In the genomic region with DNA sequence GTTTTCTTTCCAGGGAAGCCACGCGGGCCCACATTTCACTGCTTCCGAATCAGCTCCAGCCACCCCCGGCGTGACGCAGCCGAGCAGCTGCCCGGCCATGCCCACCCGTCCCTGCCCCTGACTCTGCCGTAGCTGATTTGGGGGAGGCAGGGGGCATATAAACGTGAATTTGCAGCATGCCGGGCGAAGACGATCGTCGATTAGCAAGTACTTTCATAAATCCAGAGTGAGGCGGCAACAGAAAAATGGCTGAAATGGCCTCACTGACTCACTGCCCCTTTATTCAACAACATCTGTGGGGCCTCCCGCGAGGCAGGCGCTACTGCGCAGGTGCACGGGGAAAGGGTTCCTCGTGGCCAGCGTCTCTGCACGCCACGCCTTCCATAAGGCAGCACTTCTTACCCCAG, we compare ENCODE assay signal across 23 cellular contexts.
DNase-seq lines count a peak whose midpoint lies in the region; ATAC-seq and TF ChIP-seq lines count a peak whose summit lies in the region.
"Had no signal": no experiment of that assay in that cellular context is flagged by ENCODE, and none has a peak within 500 bp of the region (broad histone marks: within the 10 kb centered on the region; RNA-seq: fewer than 3 reads in every experiment).

No MANE protein-coding gene starts in this region.

- peaks cover 6% of the 10 kb centered on the region for H3F3A ChIP-seq in neural progenitor cell (ENCODE audit: low read depth)

- no peak overlapping the region for H3K4me3 ChIP-seq in endodermal cell (ENCODE audit: low read length)
- H3K4me3 ChIP-seq in neural progenitor cell, result no peak overlapping the region
- H3K4me3 ChIP-seq: GM12878, thoracic aorta had no signal

- no peaks in the 10 kb centered on the region for H4K20me1 ChIP-seq in neural progenitor cell (ENCODE audit: low read depth)

- H3K4me2 ChIP-seq in neural progenitor cell, result no peak overlapping the region

- H3K9me3 ChIP-seq in endodermal cell (ENCODE audit: control insufficient read depth, low read length) (no peaks in the 10 kb centered on the region), neural progenitor cell (ENCODE audit: low read depth) (no peaks in the 10 kb centered on the region)
- H3K9me3 ChIP-seq: thoracic aorta had no signal

- WGBS in endodermal cell (ENCODE audit: insufficient coverage in 1 of 2, insufficient read length in 1 of 2), 2 experiments, result 92% methylated on average over 26 of the region's 26 CpGs

- H3K4me1 Mint-ChIP-seq in CD14-positive monocyte (peaks cover 12% of the 10 kb centered on the region), endodermal cell (no peaks in the 10 kb centered on the region), neural progenitor cell (peaks cover 27% of the 10 kb centered on the region)

- H3K27ac Mint-ChIP-seq in CD14-positive monocyte (no peak overlapping the region), endodermal cell (no peak overlapping the region), neural progenitor cell (peak overlapping the region; percentile 42)
- H3K27ac Mint-ChIP-seq: progenitor cell of endocrine pancreas; stimulated activated naive B cell treated with anti-CD40 and anti-IgM and Interleukin-4, amounts not matched to agents 10 μg/mL and 1 μg/mL and 100 μg/mL, for 72 hours had no signal

- H3K27me3 Mint-ChIP-seq in CD14-positive monocyte (ENCODE audit: low read depth in 3 of 3) (peaks cover 0 to 4% (median 1%) of the 10 kb centered on the region in 3 donors), endodermal cell (ENCODE audit: insufficient read depth) (no peaks in the 10 kb centered on the region), neural progenitor cell (ENCODE audit: insufficient read depth, low read depth) (peaks cover 10% of the 10 kb centered on the region)

- H3K9me3 Mint-ChIP-seq in CD14-positive monocyte (peaks cover 19 to 45% (median 37%) of the 10 kb centered on the region in 7 donors), endodermal cell (peaks cover 46% of the 10 kb centered on the region), neural progenitor cell (peaks cover 32% of the 10 kb centered on the region)

- no peak for ATAC-seq in GM18861 (IDR thresholded peaks at IDR 0.05; ENCODE audit: unreplicated experiment)
- ATAC-seq: GM12878; stimulated activated naive B cell treated with anti-CD40 and anti-IgM and Interleukin-4, amounts not matched to agents 10 μg/mL and 1 μg/mL and 100 μg/mL, for 72 hours had no signal

- no peaks in the 10 kb centered on the region for H3K79me2 ChIP-seq in neural progenitor cell (ENCODE audit: low read depth)

- intact Hi-C loops in CD14-positive monocyte (cut with micrococcal nuclease), result no loop called here

- H3K4me1 ChIP-seq in endodermal cell (ENCODE audit: control insufficient read depth, insufficient read depth, low read length), result no peaks in the 10 kb centered on the region
- H3K4me1 ChIP-seq in neural progenitor cell, result no peaks in the 10 kb centered on the region

- H3K4me3 Mint-ChIP-seq in CD14-positive monocyte (no peak overlapping the region), endodermal cell (no peak overlapping the region), neural progenitor cell (no peak overlapping the region)
- H3K4me3 Mint-ChIP-seq: naive B cell; stimulated activated naive B cell treated with anti-CD40 and anti-IgM and Interleukin-4, amounts not matched to agents 10 μg/mL and 1 μg/mL and 100 μg/mL, for 72 hours had no signal

- H3K27me3 ChIP-seq in endodermal cell (ENCODE audit: control insufficient read depth, insufficient read depth, low read length, poor library complexity, severe bottlenecking) (no peaks in the 10 kb centered on the region), neural progenitor cell (no peaks in the 10 kb centered on the region)

- no peak overlapping the region for H3K27ac ChIP-seq in endodermal cell (ENCODE audit: low read depth, low read length)
- H3K27ac ChIP-seq in neural progenitor cell, result no peak overlapping the region
- H3K27ac ChIP-seq: epithelial cell of prostate, thoracic aorta had no signal

- H2AFZ ChIP-seq in neural progenitor cell (replicated peaks), result no peak overlapping the region

- DNase-seq in CD14-positive monocyte (ENCODE audit: low spot score) (peak; percentile 38), NOMO-1 treated with dmso at 0.1 percent for 144 hours (lab: John Stamatoyannopoulos, UW; ENCODE audit: unreplicated experiment) (peak; percentile 23), endodermal cell (peak; percentile 31), neural progenitor cell (ENCODE audit: low spot score) (no peak), OCI-M2 (lab: John Stamatoyannopoulos, UW; ENCODE audit: unreplicated experiment) (no peak), HPDE6-E6E7 (ENCODE audit: extremely low spot score) (no peak), NCI-H2107 treated with DMSO at 0.1 percent for 48 hours (lab: John Stamatoyannopoulos, UW; ENCODE audit: unreplicated experiment) (no peak)
- DNase-seq: amygdala; dermis blood vessel endothelial cell; DMS 273 treated with DMSO at 0.1 percent for 48 hours; foreskin melanocyte; HCEC 1CT; hypothalamus; naive B cell; NCI-H1436 treated with DMSO at 0.1 percent for 48 hours; NCI-H2171; SHP77 treated with DMSO at 0.1 percent for 48 hours; stimulated activated naive B cell treated with anti-CD40 and anti-IgM and Interleukin-4, amounts not matched to agents 10 μg/mL and 1 μg/mL and 100 μg/mL, for 72 hours had no signal

- TF ChIP-seq CTCF in CD14-positive monocyte (IDR thresholded peaks at IDR 0.05) (no peak), endodermal cell (conservative IDR thresholded peaks at IDR 0.05) (no peak), neural progenitor cell (IDR thresholded peaks at IDR 0.05) (no peak)

- no peaks in the 10 kb centered on the region for H3K36me3 ChIP-seq in endodermal cell (ENCODE audit: control insufficient read depth, insufficient read depth, low read length)
- no peaks in the 10 kb centered on the region for H3K36me3 ChIP-seq in neural progenitor cell
- H3K36me3 ChIP-seq: thoracic aorta had no signal

- H3K36me3 Mint-ChIP-seq in CD14-positive monocyte (no peaks in the 10 kb centered on the region), endodermal cell (ENCODE audit: low read depth) (no peaks in the 10 kb centered on the region), neural progenitor cell (peaks cover 3% of the 10 kb centered on the region)
- H3K36me3 Mint-ChIP-seq: naive B cell had no signal

- no peak overlapping the region for H3K9ac ChIP-seq in endodermal cell (ENCODE audit: extremely low read depth, low read length, poor library complexity, severe bottlenecking)
- no peak overlapping the region for H3K9ac ChIP-seq in neural progenitor cell

Comparison
In these comparisons a context has a peak if more than half of its experiments do, and no peak if none do; other contexts are left out.
1. DNase-seq: peak in CD14-positive monocyte (single experiment), NOMO-1 treated with dmso at 0.1 percent for 144 hours (single experiment) and endodermal cell (single experiment); none in neural progenitor cell (single experiment), OCI-M2 (single experiment), HPDE6-E6E7 (single experiment) and NCI-H2107 treated with DMSO at 0.1 percent for 48 hours (single experiment).